18 cellular contexts compared by ENCODE assay signal in genomic region chr5:68149189-68149588, GRCh38.
DNase-seq lines count a peak whose midpoint lies in the region; ATAC-seq and TF ChIP-seq lines count a peak whose summit lies in the region.
"Had no signal": no experiment of that assay in that cellular context is flagged by ENCODE, and none has a peak within 500 bp of the region (broad histone marks: within the 10 kb centered on the region; RNA-seq: fewer than 3 reads in every experiment).

No MANE protein-coding gene starts in this region.

- H3K27me3 Mint-ChIP-seq in stimulated activated memory B cell treated with anti-CD40 and anti-IgM and Interleukin-4, amounts not matched to agents 10 μg/mL and 1 μg/mL and 100 μg/mL, for 72 hours, result no peaks in the 10 kb centered on the region

- no peaks in the 10 kb centered on the region for H3K36me3 Mint-ChIP-seq in stimulated activated memory B cell treated with anti-CD40 and anti-IgM and Interleukin-4, amounts not matched to agents 10 μg/mL and 1 μg/mL and 100 μg/mL, for 72 hours

- no peak overlapping the region for H3K27ac Mint-ChIP-seq in stimulated activated memory B cell treated with anti-CD40 and anti-IgM and Interleukin-4, amounts not matched to agents 10 μg/mL and 1 μg/mL and 100 μg/mL, for 72 hours
- H3K27ac Mint-ChIP-seq: nephron had no signal

- H3K4me3 ChIP-seq in KMS-11 (IDR thresholded peaks at IDR 0.05; ENCODE audit: insufficient read depth, low read depth, low read length), result no peak overlapping the region
- H3K4me3 ChIP-seq: BLaER1, vagina had no signal

- H3K9me3 Mint-ChIP-seq in stimulated activated memory B cell treated with anti-CD40 and anti-IgM and Interleukin-4, amounts not matched to agents 10 μg/mL and 1 μg/mL and 100 μg/mL, for 72 hours, result peaks cover 1% of the 10 kb centered on the region
- H3K9me3 Mint-ChIP-seq: nephron had no signal

- peaks cover 25% of the 10 kb centered on the region for H3K4me1 Mint-ChIP-seq in stimulated activated memory B cell treated with anti-CD40 and anti-IgM and Interleukin-4, amounts not matched to agents 10 μg/mL and 1 μg/mL and 100 μg/mL, for 72 hours
- H3K4me1 Mint-ChIP-seq: nephron had no signal

- no peak overlapping the region for H3K4me3 Mint-ChIP-seq in stimulated activated memory B cell treated with anti-CD40 and anti-IgM and Interleukin-4, amounts not matched to agents 10 μg/mL and 1 μg/mL and 100 μg/mL, for 72 hours
- H3K4me3 Mint-ChIP-seq: nephron had no signal

- H4K20me1 ChIP-seq in KMS-11 (ENCODE audit: insufficient read depth), result no peaks in the 10 kb centered on the region
- H4K20me1 ChIP-seq: BLaER1 had no signal

- H2AFZ ChIP-seq in KMS-11 (ENCODE audit: low read depth), result no peak overlapping the region

- H3K9ac ChIP-seq in KMS-11, result no peak overlapping the region
- H3K9ac ChIP-seq: BLaER1 had no signal

- no peak overlapping the region for H3K27ac ChIP-seq in KMS-11
- H3K27ac ChIP-seq: BLaER1, vagina had no signal

- no peak for TF ChIP-seq CTCF in KMS-11 (conservative IDR thresholded peaks at IDR 0.05; ENCODE audit: low read depth, low read length)

- H3K79me2 ChIP-seq in KMS-11 (ENCODE audit: insufficient read depth, low read depth), result no peaks in the 10 kb centered on the region

- DNase-seq in ELR (ENCODE audit: low read depth) (peak; percentile 36), left lobe of liver (ENCODE audit: low spot score) (no peak), Kasumi-1 (lab: John Stamatoyannopoulos, UW) (no peak), activated gamma-delta T cell (lab: John Stamatoyannopoulos, UW) (no peak)
- no peak for DNase-seq in activated T-cell treated with anti-CD3 and anti-CD28 coated beads, Interleukin-2, amount 50 U/mL, for 1 hour
- DNase-seq: activated CD4-positive, alpha-beta T cell treated with anti-CD3 and anti-CD28 coated beads for 4 hours; activated effector memory CD4-positive, alpha-beta T cell treated with anti-CD3 and anti-CD28 coated beads, Interleukin-2, amount 50 U/mL, for 16 hours; GF-D8; NCI-H1930; stimulated activated CD4-positive, alpha-beta T cell treated with anti-CD3 and anti-CD28 coated beads, Interleukin-15, amount 100 ng/mL, for 24 hours; stimulated activated CD8-positive, alpha-beta memory T cell treated with anti-CD3 and anti-CD28 coated beads, Interleukin-4, amount 100 ng/mL, for 48 hours; T-helper 1 cell had no signal

- H3K36me3 ChIP-seq in KMS-11 (ENCODE audit: insufficient read depth), result no peaks in the 10 kb centered on the region
- H3K36me3 ChIP-seq: BLaER1, vagina had no signal

- H3K4me2 ChIP-seq in KMS-11, result peak overlapping the region; percentile 5; the same call in 1 of the 2 replicates
- H3K4me2 ChIP-seq: BLaER1 had no signal

- no peaks in the 10 kb centered on the region for H3K27me3 ChIP-seq in KMS-11 (ENCODE audit: insufficient read depth, low read depth)
- H3K27me3 ChIP-seq: BLaER1, vagina had no signal

- ATAC-seq in GM19467 (IDR thresholded peaks at IDR 0.05; ENCODE audit: unreplicated experiment) (peak; percentile 42), left lobe of liver (peak; percentile 97)
- no peak for ATAC-seq in stimulated activated memory B cell treated with anti-CD40 and anti-IgM and Interleukin-4, amounts not matched to agents 10 μg/mL and 1 μg/mL and 100 μg/mL, for 72 hours

- H3K4me1 ChIP-seq in KMS-11 (ENCODE audit: low read depth, poor library complexity, severe bottlenecking), result peaks cover 21% of the 10 kb centered on the region
- H3K4me1 ChIP-seq: BLaER1, vagina had no signal
